Comparison of ENCODE assay signal across 12 cellular contexts in the genomic region with DNA sequence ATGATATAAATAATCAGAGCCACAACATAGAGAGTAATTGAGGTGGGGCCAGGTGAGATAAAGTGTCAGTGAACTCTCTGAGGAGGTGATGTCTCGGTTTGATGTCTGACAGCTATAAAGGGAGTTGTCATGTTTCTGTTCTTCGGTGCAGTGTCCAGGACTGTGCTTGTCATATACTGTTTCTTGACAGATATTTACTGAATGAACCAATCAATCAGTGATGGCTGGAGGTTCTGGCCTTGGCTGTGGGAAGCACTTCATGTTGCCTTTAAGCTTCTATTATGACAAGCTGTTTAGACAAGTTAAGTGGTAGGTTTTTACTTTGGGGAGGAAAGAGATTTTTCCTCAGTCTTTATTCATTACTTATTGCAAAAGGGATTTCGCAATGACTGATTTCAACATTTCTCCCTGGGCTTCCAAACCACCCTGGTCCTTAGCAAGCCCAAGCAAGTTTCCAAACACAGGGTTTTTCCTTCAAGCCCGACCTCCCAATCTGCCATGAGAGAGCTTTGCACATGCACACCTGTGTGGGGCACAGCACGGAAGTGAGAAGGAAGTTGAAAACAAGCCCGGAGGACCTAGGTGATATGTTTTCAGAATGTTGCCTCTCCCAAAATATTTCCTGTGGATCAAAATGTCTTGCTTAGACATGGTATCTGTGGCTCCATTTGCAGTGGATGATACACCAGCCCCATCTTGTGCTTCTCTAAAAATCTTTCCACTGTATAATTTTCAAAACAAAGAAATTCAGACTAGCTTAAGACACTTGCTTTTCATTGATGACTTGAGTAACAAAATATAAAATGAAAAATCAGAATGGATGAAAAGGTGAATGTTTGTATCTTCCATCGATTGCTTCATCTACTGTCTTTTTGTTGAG.
A peak's percentile ranks its signal among the peaks of the same experiment; 100 is the strongest.
DNase-seq lines count a peak whose midpoint lies in the region; FAIRE-seq and TF ChIP-seq lines count a peak whose summit lies in the region.
"Had no signal": no experiment of that assay in that cellular context is flagged by ENCODE, and none has a peak within 500 bp of the region (broad histone marks: within the 10 kb centered on the region; RNA-seq: fewer than 3 reads in every experiment).

No MANE protein-coding gene starts in this region.

- no peak overlapping the region for H3K4me3 ChIP-seq in ascending aorta
- H3K4me3 ChIP-seq: Peyer's patch, thoracic aorta had no signal

- TF ChIP-seq POLR2A in GM12891 (IDR thresholded peaks at IDR 0.05; ENCODE audit: low read depth, low read length) = no peak

- no peaks in the 10 kb centered on the region for H3K4me1 ChIP-seq in ascending aorta
- H3K4me1 ChIP-seq: Peyer's patch had no signal

- H3K27ac ChIP-seq in ascending aorta = no peak overlapping the region
- H3K27ac ChIP-seq: Peyer's patch, thoracic aorta, VCaP had no signal

- intact Hi-C loops in ascending aorta (cut with DNase I) = no loop called here

- H3K9me3 ChIP-seq in ascending aorta = no peaks in the 10 kb centered on the region
- H3K9me3 ChIP-seq: Peyer's patch, thoracic aorta had no signal

- TF ChIP-seq CTCF in ascending aorta (IDR thresholded peaks at IDR 0.05) = no peak

- no peaks in the 10 kb centered on the region for H3K36me3 ChIP-seq in ascending aorta
- H3K36me3 ChIP-seq: Peyer's patch, thoracic aorta had no signal

- FAIRE-seq in GM12891 (lab: Jason Lieb, UNC) = no peak

- no peaks in the 10 kb centered on the region for H3K27me3 ChIP-seq in ascending aorta
- H3K27me3 ChIP-seq: Peyer's patch had no signal

- DNase-seq in NCI-H345 (lab: John Stamatoyannopoulos, UW) = peak; percentile 54
- DNase-seq in NCI-H345 treated with DMSO at 0.1 percent for 48 hours (lab: John Stamatoyannopoulos, UW; ENCODE audit: unreplicated experiment) = no peak
- DNase-seq in amniotic epithelial cell (ENCODE audit: low read depth) = peak; percentile 94
- DNase-seq in fibroblast of the conjunctiva (ENCODE audit: low read depth) = peak; percentile 39
- peak; percentile 77 for DNase-seq in stromal cell of bone marrow (ENCODE audit: low read depth)
- no peak for DNase-seq in stimulated activated naive CD4-positive, alpha-beta T cell (lab: John Stamatoyannopoulos, UW)
- DNase-seq in GM12891 (ENCODE audit: insufficient read length, low spot score) = no peak
- DNase-seq in ascending aorta (ENCODE audit: low spot score in 2 of 2) = no peak
- DNase-seq: nephron progenitor cell, Peyer's patch had no signal

TF ChIP-seq in GM12891, 5 proteins besides CTCF, POLR2A, EP300 and RAD21:
- no peak for TF ChIP-seq TAF1 (IDR thresholded peaks at IDR 0.05; ENCODE audit: low read depth, low read length)
- no peak for TF ChIP-seq POLR2AphosphoS5 (IDR thresholded peaks at IDR 0.05; ENCODE audit: low read depth, low read length)
- TF ChIP-seq POU2F2 (IDR thresholded peaks at IDR 0.05; ENCODE audit: low read depth, low read length) = no peak
- no peak for TF ChIP-seq SPI1 (IDR thresholded peaks at IDR 0.05; ENCODE audit: low read depth, low read length)

Comparison
In these comparisons a context has a peak if more than half of its experiments do, and no peak if none do; other contexts are left out.
1. DNase-seq: peak in NCI-H345 (single experiment), amniotic epithelial cell (single experiment), fibroblast of the conjunctiva (single experiment) and stromal cell of bone marrow (single experiment); none in NCI-H345 treated with DMSO at 0.1 percent for 48 hours (single experiment), stimulated activated naive CD4-positive, alpha-beta T cell (0 of 6), GM12891 (single experiment) and ascending aorta (0 of 2).